ENCODE assay signal across 8 cellular contexts in genomic region chr12:11981174-11981733, GRCh38.
DNase-seq lines count a peak whose midpoint lies in the region; ATAC-seq and TF ChIP-seq lines count a peak whose summit lies in the region.

No MANE protein-coding gene starts in this region.

- DNase-seq in GM06990 (ENCODE audit: extremely low read depth, insufficient read length) = peak; percentile 80
- DNase-seq in MM.1S = peak; percentile 70
- peak; percentile 64 for DNase-seq in activated naive CD4-positive, alpha-beta T cell treated with Interleukin-2 at 50 U/mL for 16 hours
- DNase-seq in stimulated activated CD8-positive, alpha-beta memory T cell treated with anti-CD3 and anti-CD28 coated beads, Interleukin-12 subunit alpha, Interleukin-12 subunit beta, amount 100 ng/mL, for 1 hour (ENCODE audit: low read depth) = peak; percentile 10
- DNase-seq in breast epithelium (ENCODE audit: low spot score in 2 of 2) = no peak
- DNase-seq in heart left ventricle = no peak
- no peak for DNase-seq in HT-29 (ENCODE audit: low spot score)

- peak overlapping the region; percentile 18; the same call in 1 of the 2 replicates for H3K9ac ChIP-seq in MM.1S (ENCODE audit: low read length)

- no peaks in the 10 kb centered on the region for H3K79me2 ChIP-seq in MM.1S (ENCODE audit: low read length)

- H3K4me3 ChIP-seq in GM06990 (replicated peaks; ENCODE audit: low read depth, low read length) (no peak overlapping the region), MM.1S (ENCODE audit: low read length) (peak overlapping the region; percentile 24; the same call in 1 of the 2 replicates), breast epithelium (no peak overlapping the region), heart left ventricle (no peak overlapping the region)

- no peak for TF ChIP-seq CTCF in GM06990 (IDR thresholded peaks at IDR 0.05; ENCODE audit: insufficient read depth, low read length, poor library complexity, severe bottlenecking)
- TF ChIP-seq CTCF in MM.1S (IDR thresholded peaks at IDR 0.05; ENCODE audit: low read length) = no peak
- TF ChIP-seq CTCF in breast epithelium (IDR thresholded peaks at IDR 0.05) = no peak
- no peak for TF ChIP-seq CTCF in heart left ventricle (IDR thresholded peaks at IDR 0.05)

- 0 out of 2 replicates have a peak overlapping the region, but pooled peaks have one; percentile 8 for H2AFZ ChIP-seq in MM.1S (ENCODE audit: low read length)

- H3K27ac ChIP-seq in MM.1S (ENCODE audit: low read length) (peak overlapping the region; percentile 61; the same call in 1 of the 2 replicates), breast epithelium (no peak overlapping the region), heart left ventricle (peak overlapping the region in 1 of 12 donors; percentile 79)

- WGBS in heart left ventricle, 4 donors = 58 to 84% (median 77%) methylated on average over 7 of the region's 7 CpGs

- H4K20me1 ChIP-seq in MM.1S (ENCODE audit: insufficient read depth, low read length) = no peaks in the 10 kb centered on the region

- H3K4me1 ChIP-seq in MM.1S (ENCODE audit: low read length) = peaks cover 20% of the 10 kb centered on the region
- H3K4me1 ChIP-seq in breast epithelium = no peaks in the 10 kb centered on the region
- peaks cover 0 to 24% (median 0%) of the 10 kb centered on the region in 12 donors for H3K4me1 ChIP-seq in heart left ventricle

- H3K9me2 ChIP-seq in MM.1S (replicated peaks; ENCODE audit: insufficient read depth, low read length) = no peaks in the 10 kb centered on the region

- ATAC-seq in GM21786 (IDR thresholded peaks at IDR 0.05; ENCODE audit: unreplicated experiment) (peak; percentile 92), heart left ventricle (no peak)

- peaks cover 7% of the 10 kb centered on the region for H3F3A ChIP-seq in MM.1S (ENCODE audit: insufficient read depth, low read length)

- peak overlapping the region; percentile 46; the same call in 1 of the 2 replicates for H3K4me2 ChIP-seq in MM.1S (ENCODE audit: low read depth, low read length)

- H3K36me3 ChIP-seq in GM06990 (ENCODE audit: control insufficient read depth, insufficient read depth, low read length) (no peaks in the 10 kb centered on the region), MM.1S (replicated peaks; ENCODE audit: insufficient read depth, low read length) (no peaks in the 10 kb centered on the region), breast epithelium (no peaks in the 10 kb centered on the region), heart left ventricle (no peaks in the 10 kb centered on the region)

- TF ChIP-seq POLR2A in breast epithelium (IDR thresholded peaks at IDR 0.05) = no peak
- TF ChIP-seq POLR2A in heart left ventricle (IDR thresholded peaks at IDR 0.05) = no peak

- intact Hi-C loops in breast epithelium (cut with DNase I; ENCODE audit: low total_unique reads) (no loop called here), heart left ventricle (cut with DNase I) (no loop called here)

- no peaks in the 10 kb centered on the region for H3K9me3 ChIP-seq in MM.1S (replicated peaks; ENCODE audit: insufficient read depth, low read length)
- no peaks in the 10 kb centered on the region for H3K9me3 ChIP-seq in breast epithelium
- H3K9me3 ChIP-seq in heart left ventricle = no peaks in the 10 kb centered on the region

- H3K27me3 ChIP-seq in GM06990 (replicated peaks; ENCODE audit: control insufficient read depth, insufficient read depth, low read length) (no peaks in the 10 kb centered on the region), MM.1S (replicated peaks; ENCODE audit: insufficient read depth, low read length) (no peaks in the 10 kb centered on the region), breast epithelium (no peaks in the 10 kb centered on the region), heart left ventricle (no peaks in the 10 kb centered on the region)

Comparison
In these comparisons a context has a peak if more than half of its experiments do, and no peak if none do; other contexts are left out.
1. DNase-seq: peak in GM06990 (single experiment), MM.1S (single experiment), activated naive CD4-positive, alpha-beta T cell treated with Interleukin-2 at 50 U/mL for 16 hours (single experiment) and stimulated activated CD8-positive, alpha-beta memory T cell treated with anti-CD3 and anti-CD28 coated beads, Interleukin-12 subunit alpha, Interleukin-12 subunit beta, amount 100 ng/mL, for 1 hour (single experiment); none in breast epithelium (0 of 2), heart left ventricle (0 of 5) and HT-29 (single experiment).